ENCODE assay signal across 24 cellular contexts in genomic region chr9:104900324-104900723, GRCh38. TPM values are rescaled to one million over a fixed set of nuclear protein-coding genes. Genes with fewer than 3 reads are reported as not detected.
DNase-seq lines count a peak whose midpoint lies in the region; ATAC-seq, FAIRE-seq and TF ChIP-seq lines count a peak whose summit lies in the region.
"Had no signal": no experiment of that assay in that cellular context is flagged by ENCODE, and none has a peak within 500 bp of the region (broad histone marks: within the 10 kb centered on the region; RNA-seq: fewer than 3 reads in every experiment).

No MANE protein-coding gene starts in this region.

- peaks cover 90% of the 10 kb centered on the region for H3K79me2 ChIP-seq in HepG2 (ENCODE audit: insufficient read depth, low read length)
- no peaks in the 10 kb centered on the region for H3K79me2 ChIP-seq in GM23248 (ENCODE audit: insufficient read depth)

- TF ChIP-seq EP300 in HepG2 (IDR thresholded peaks at IDR 0.05; ENCODE audit: low read depth in 2 of 2, low read length in 2 of 2) (no peak), HepG2 (CRISPR knock-in tag; IDR thresholded peaks at IDR 0.05; ENCODE audit: borderline replicate concordance) (no peak)

- peak overlapping the region; percentile 64 for H3K9ac ChIP-seq in HepG2 (ENCODE audit: insufficient read depth, low read depth, low read length)
- H3K9ac ChIP-seq in GM23248 = no peak overlapping the region

- no peak; a peak in 1 of 4 replicates for TF ChIP-seq POLR2A in HepG2 (IDR thresholded peaks at IDR 0.05; ENCODE audit: insufficient read depth in 1 of 2, low read depth in 2 of 2, low read length in 2 of 2)

- H3K4me2 ChIP-seq in HepG2 (ENCODE audit: low read depth, low read length) (peak overlapping the region; percentile 81), GM23248 (ENCODE audit: unreplicated experiment) (no peak overlapping the region)

- DNase-seq in RWPE2 (ENCODE audit: low spot score) = no peak
- DNase-seq in epithelial cell of prostate (ENCODE audit: low read depth, low spot score) = no peak
- DNase-seq in HepG2 (ENCODE audit: low spot score) = no peak
- DNase-seq in GM23248 = no peak
- no peak for DNase-seq in D341Med (ENCODE audit: low spot score)
- no peak for DNase-seq in GM13977 (ENCODE audit: low spot score)
- DNase-seq in activated CD8-positive, alpha-beta memory T cell treated with anti-CD3 and anti-CD28 coated beads for 24 hours = no peak
- DNase-seq: CD4-positive, alpha-beta T cell; COR-L47; DMS153; KBM-7; NCI-H1092 treated with DMSO at 0.1 percent for 48 hours; NCI-H146; NCI-H2029; NCI-H2227 treated with DMSO at 0.1 percent for 48 hours; NCI-H510A treated with DMSO at 0.1 percent for 48 hours; NCI-H774 had no signal

- H3K27ac ChIP-seq in RWPE2 (ENCODE audit: poor library complexity, severe bottlenecking) (peak overlapping the region; percentile 37), epithelial cell of prostate (peak overlapping the region; percentile 84), HepG2 (ENCODE audit: extremely low read length, insufficient read depth, low read length) (peak overlapping the region; percentile 93), GM23248 (no peak overlapping the region)
- H3K27ac ChIP-seq: HL-60, SJSA1 had no signal

- 57% methylated on average over 3 of the region's 3 CpGs for WGBS in HepG2 (ENCODE audit: low lambda C conversion rate)
- WGBS in GM23248 (ENCODE audit: low coverage in 1 of 2, low lambda C conversion rate in 2 of 2, missing lambda C conversion rate in 2 of 2), 2 experiments = 77 to 83% methylated on average over 3 of the region's 3 CpGs

- H4K20me1 ChIP-seq in HepG2 (ENCODE audit: insufficient read depth, low read length) = no peaks in the 10 kb centered on the region
- H4K20me1 ChIP-seq in GM23248 (ENCODE audit: insufficient read depth) = no peaks in the 10 kb centered on the region

- no peak for TF ChIP-seq CTCF in RWPE2 (IDR thresholded peaks at IDR 0.05; ENCODE audit: poor library complexity, severe bottlenecking)
- no peak for TF ChIP-seq CTCF in HepG2 (CRISPR knock-in tag; IDR thresholded peaks at IDR 0.05)
- no peak for TF ChIP-seq CTCF in GM13977 (IDR thresholded peaks at IDR 0.05; ENCODE audit: extremely low read depth, insufficient read depth, missing control alignments)

- in situ Hi-C loops in HepG2 (cut with HindIII; ENCODE audit: extremely low pct_ligation_motif_present, low pct_unique_long_range_greater_than_20kb) = no loop called here
- in situ Hi-C loops in GM23248 (cut with MboI) = no loop called here
- in situ Hi-C loops in GM13977 (cut with MboI; ENCODE audit: low pct_unique_long_range_greater_than_20kb, low sequenced_read_pairs, unreplicated experiment) = no loop called here

- H2AFZ ChIP-seq in HepG2 (ENCODE audit: low read length) = no peak overlapping the region
- H2AFZ ChIP-seq in GM23248 = no peak overlapping the region

- no peak for TF ChIP-seq RAD21 in HepG2 (CRISPR knock-in tag; IDR thresholded peaks at IDR 0.05)

- no peaks in the 10 kb centered on the region for H3K9me3 ChIP-seq in RWPE2 (ENCODE audit: severe bottlenecking)
- H3K9me3 ChIP-seq in HepG2 (ENCODE audit: low read length) = no peaks in the 10 kb centered on the region
- no peaks in the 10 kb centered on the region for H3K9me3 ChIP-seq in GM23248 (ENCODE audit: low read depth)
- H3K9me3 ChIP-seq: SJSA1 had no signal

- no peaks in the 10 kb centered on the region for H3K27me3 ChIP-seq in RWPE2 (ENCODE audit: insufficient read depth, poor library complexity, severe bottlenecking)
- no peaks in the 10 kb centered on the region for H3K27me3 ChIP-seq in HepG2 (ENCODE audit: control insufficient read depth in 1 of 2, insufficient read depth in 2 of 2, low read length in 2 of 2)
- H3K27me3 ChIP-seq in GM23248 (replicated peaks; ENCODE audit: insufficient read depth) = no peaks in the 10 kb centered on the region
- H3K27me3 ChIP-seq: SJSA1 had no signal

- FAIRE-seq in HepG2 (lab: Jason Lieb, UNC) = no peak
- FAIRE-seq: G401.6, GM12892, GM18507, H54 had no signal

- H3K4me3 ChIP-seq in RWPE2 (ENCODE audit: severe bottlenecking) (no peak overlapping the region), HepG2 (replicated peaks in 1 of 3; ENCODE audit: insufficient read depth in 1 of 3, low read depth in 2 of 3, low read length in 3 of 3) (peak overlapping the region in 2 of 3 experiments; percentile 32 to 59; a peak in 3 of 6 replicates), GM23248 (no peak overlapping the region)
- H3K4me3 ChIP-seq: SJSA1 had no signal

- H3K9me2 ChIP-seq in GM23248 (ENCODE audit: insufficient read depth) = no peaks in the 10 kb centered on the region

- BruUV-seq in HepG2 (replicated peaks; lab: Mats Ljungman, UMichigan) = no TSS peak

- ATAC-seq in RWPE2 (ENCODE audit: low read depth) = no peak
- ATAC-seq in HepG2 = peak; percentile 48
- ATAC-seq: Panc1 had no signal

- H3K4me1 ChIP-seq in RWPE2 (ENCODE audit: insufficient read depth, poor library complexity, severe bottlenecking) (peaks cover 15% of the 10 kb centered on the region), HepG2 (ENCODE audit: insufficient read depth, low read length) (peaks cover 100% of the 10 kb centered on the region), GM23248 (ENCODE audit: insufficient read depth) (peaks cover 14% of the 10 kb centered on the region)

- CTCF ChIA-PET in HepG2 (lab: Yijun Ruan, JAX; ENCODE audit: low intra/inter-chr PET ratio, low total read pairs) = no interaction called here

- intact Hi-C loops in HepG2 (cut with micrococcal nuclease; ENCODE audit: unreplicated experiment) = no loop called here

- peaks cover 17% of the 10 kb centered on the region for H3F3A ChIP-seq in GM23248 (ENCODE audit: insufficient read depth)

- H3K36me3 ChIP-seq in RWPE2 (ENCODE audit: low read depth) (no peaks in the 10 kb centered on the region), HepG2 (replicated peaks in 1 of 2; ENCODE audit: control insufficient read depth in 1 of 2, insufficient read depth in 2 of 2, low read length in 2 of 2) (peaks cover 1 to 5% of the 10 kb centered on the region in 2 experiments; a peak in 2 of 5 replicates), GM23248 (ENCODE audit: low read depth) (no peaks in the 10 kb centered on the region)

- POLR2A ChIA-PET in HepG2 (lab: Yijun Ruan, JAX) = interaction anchor here (1.1 to 4.1 kb wide), 8 partner anchors 11 to 344 kb away, joined by 3 to 94 read pairs (median 8); partner anchors contain the start of genes ABCA1 and SLC44A1

TF ChIP-seq in HepG2, 621 proteins besides CTCF, POLR2A, EP300 and RAD21 (continues in another document):
- 0 out of 2 replicates have a peak, but pooled peaks have one; percentile 52 for TF ChIP-seq MTERF4 (CRISPR knock-in tag; IDR thresholded peaks at IDR 0.05)
- TF ChIP-seq CREM (IDR thresholded peaks at IDR 0.05) = no peak
- TF ChIP-seq CREM (CRISPR knock-in tag; IDR thresholded peaks at IDR 0.05) = no peak
- TF ChIP-seq ZNF18 (CRISPR knock-in tag; IDR thresholded peaks at IDR 0.05; ENCODE audit: insufficient replicate concordance) = no peak
- 0 out of 2 replicates have a peak, but pooled peaks have one; percentile 3 for TF ChIP-seq ZNF607 (CRISPR knock-in tag; IDR thresholded peaks at IDR 0.05; ENCODE audit: borderline replicate concordance)
- no peak for TF ChIP-seq ZNF777 (CRISPR knock-in tag; IDR thresholded peaks at IDR 0.05)
- TF ChIP-seq RBM22 (optimal IDR thresholded peaks at IDR 0.05; ENCODE audit: low read length) = peak; percentile 16

RNA-seq across cellular contexts. Expression of gene ABCA1, which starts 27.6 kb away (rescaled TPM):
- total RNA-seq in HepG2 (2016; rRNA removed; fragmentation: Illumina TruSeq; extraction: Trizol) = 40.0 and 63.8 TPM in 2 replicates
- 8.1 and 10.0 TPM in 2 replicates for total RNA-seq in HepG2 (2016; cell fraction: cytosol; rRNA removed; fragmentation: Illumina TruSeq; extraction: Trizol; ENCODE audit: low read depth)
- total RNA-seq in HepG2 (2016; cell fraction: insoluble cytoplasmic fraction; rRNA removed; fragmentation: Illumina TruSeq; extraction: Trizol) = 36.2 and 63.5 TPM in 2 replicates
- total RNA-seq in HepG2 (2016; cell fraction: membrane; rRNA removed; fragmentation: Illumina TruSeq; extraction: Trizol) = 10.8 and 13.5 TPM in 2 replicates
- total RNA-seq in HepG2 (2016; cell fraction: nucleus; rRNA removed; fragmentation: Illumina TruSeq; extraction: Trizol) = 111 and 125 TPM in 2 replicates
- 26.8 and 30.0 TPM in 2 replicates for polyA plus RNA-seq in HepG2 (2011; rRNA removed)
- 23.6 and 27.4 TPM in 2 replicates for polyA plus RNA-seq in HepG2 (2011; cell fraction: cytosol; rRNA removed)
- polyA plus RNA-seq in HepG2 (2011; cell fraction: nucleus; rRNA removed) = 74.2 and 77.9 TPM in 2 replicates
- 16.8 and 28.4 TPM in 2 replicates for polyA plus RNA-seq in HepG2 (2012)
- 1.1 TPM in 2 replicates for polyA plus RNA-seq in HepG2 (2016; cell fraction: cytosol; fragmentation: Illumina TruSeq; extraction: Trizol; ENCODE audit: low read depth)
- polyA plus RNA-seq in HepG2 (2016; cell fraction: insoluble cytoplasmic fraction; fragmentation: Illumina TruSeq; extraction: Trizol; ENCODE audit: low read depth) = 13.1 and 13.8 TPM in 2 replicates
- 2.0 and 2.5 TPM in 2 replicates for polyA plus RNA-seq in HepG2 (2016; cell fraction: membrane; fragmentation: Illumina TruSeq; extraction: Trizol; ENCODE audit: low read depth)
- 64.5 and 67.0 TPM in 2 replicates for polyA plus RNA-seq in HepG2 (2016; cell fraction: nucleus; fragmentation: Illumina TruSeq; extraction: Trizol; ENCODE audit: insufficient read depth, low read depth)
- 0.51 and 497 TPM in 2 replicates for polyA minus RNA-seq in HepG2 (2011; rRNA and poly(A)+ RNA removed; ENCODE audit: low replicate concordance)
- polyA minus RNA-seq in HepG2 (2011; cell fraction: cytosol; rRNA and poly(A)+ RNA removed) = 94.8 and 127 TPM in 2 replicates
- 220 and 287 TPM in 2 replicates for polyA minus RNA-seq in HepG2 (2011; cell fraction: nucleus; rRNA and poly(A)+ RNA removed)
- total RNA-seq in GM23248 (2014; rRNA removed; shearing (Covaris generic)) = 15.9 and 20.7 TPM in 2 replicates
- 6.8 and 7.1 TPM in 2 replicates for polyA plus RNA-seq in GM23248 (2016; fragmentation: Nextera tagmentation; extraction: Ambion mirVana)

Comparison
In these comparisons a context has a peak if more than half of its experiments do, and no peak if none do; other contexts are left out.
1. H3K4me3 ChIP-seq: peak in HepG2 (2 of 3); none in RWPE2 (single experiment) and GM23248 (single experiment).